Comparison of ENCODE assay signal across 29 cellular contexts in genomic region chr1:59763418-59763817, GRCh38. TPM values are rescaled to one million over a fixed set of nuclear protein-coding genes. Genes with fewer than 3 reads are reported as not detected.
"Had no signal": no experiment of that assay in that cellular context is flagged by ENCODE, and none has a peak within 500 bp of the region (broad histone marks: within the 10 kb centered on the region; RNA-seq: fewer than 3 reads in every experiment).

No MANE protein-coding gene starts in this region.

- H3K4me3 ChIP-seq: colonic mucosa, esophagus squamous epithelium, gastrocnemius medialis, heart right ventricle, left lung, lower lobe of right lung had no signal

- H3K9me3 ChIP-seq: colonic mucosa, esophagus squamous epithelium, gastrocnemius medialis, heart right ventricle, left lung, lower lobe of right lung had no signal

- H3K36me3 ChIP-seq: colonic mucosa, esophagus squamous epithelium, gastrocnemius medialis, heart right ventricle, left lung, lower lobe of right lung had no signal

- DNase-seq: colonic mucosa; cortex of kidney; effector CD8-positive, alpha-beta T cell; effector memory CD8-positive, alpha-beta T cell; endodermal cell; erythroblast; esophagus squamous epithelium; foreskin fibroblast; foreskin melanocyte; gastrocnemius medialis; glutamatergic neuron; head of caudate nucleus; heart right ventricle; hippocampal formation; left cardiac atrium; left ventricle myocardium superior; lower lobe of right lung; mesenchymal stem cell; midbrain; naive thymus-derived CD8-positive, alpha-beta T cell had no signal

- H3K4me1 ChIP-seq: colonic mucosa had no signal

- H3K4me3 Mint-ChIP-seq: dendritic cell treated with granulocyte-macrophage colony-stimulating factor and Interleukin-4, amounts not matched to agents 40 ng/mL and 50 ng/mL, for 4 days; effector memory CD8-positive, alpha-beta T cell; endodermal cell; naive thymus-derived CD8-positive, alpha-beta T cell had no signal

- H3K27me3 ChIP-seq: colonic mucosa, esophagus squamous epithelium, gastrocnemius medialis, heart right ventricle, left lung had no signal

- ATAC-seq: effector memory CD8-positive, alpha-beta T cell; esophagus mucosa; gastrocnemius medialis; heart right ventricle; left cardiac atrium; left lung; left ventricle myocardium superior; lower lobe of right lung; naive thymus-derived CD8-positive, alpha-beta T cell had no signal

- H3K27ac Mint-ChIP-seq: dendritic cell treated with granulocyte-macrophage colony-stimulating factor and Interleukin-4, amounts not matched to agents 40 ng/mL and 50 ng/mL, for 4 days; effector memory CD8-positive, alpha-beta T cell; endodermal cell; naive thymus-derived CD8-positive, alpha-beta T cell had no signal

- FAIRE-seq: endometrium, islet of Langerhans, keratinocyte had no signal

- H3K27ac ChIP-seq: colonic mucosa, epithelial cell of prostate, esophagus squamous epithelium, gastrocnemius medialis, heart right ventricle, left lung, lower lobe of right lung had no signal

- H3K9me3 Mint-ChIP-seq: dendritic cell treated with granulocyte-macrophage colony-stimulating factor and Interleukin-4, amounts not matched to agents 40 ng/mL and 50 ng/mL, for 4 days; effector memory CD8-positive, alpha-beta T cell; endodermal cell; naive thymus-derived CD8-positive, alpha-beta T cell had no signal

- H3K27me3 Mint-ChIP-seq: dendritic cell treated with granulocyte-macrophage colony-stimulating factor and Interleukin-4, amounts not matched to agents 40 ng/mL and 50 ng/mL, for 4 days; effector memory CD8-positive, alpha-beta T cell; naive thymus-derived CD8-positive, alpha-beta T cell had no signal

RNA-seq across cellular contexts. Expression of gene HOOK1, which starts 51.3 kb away (rescaled TPM):
- total RNA-seq: lung microvascular endothelial cell, mesenteric fat pad had no signal
